ENCODE assay signal across 1 cellular context in genomic region chr3:160400631-160401150, GRCh38.
TF ChIP-seq lines count a peak whose summit lies in the region.

No MANE protein-coding gene starts in this region.

TF ChIP-seq in GM12878, 131 proteins besides CTCF, POLR2A, EP300 and RAD21:
- TF ChIP-seq SIN3A (IDR thresholded peaks at IDR 0.05; ENCODE audit: low read depth, low read length) (no peak), BCLAF1 (IDR thresholded peaks at IDR 0.05) (no peak), USF1 (IDR thresholded peaks at IDR 0.05; ENCODE audit: borderline replicate concordance, extremely low read length, insufficient read depth, low read depth, low read length) (no peak), CREB1 (IDR thresholded peaks at IDR 0.05; ENCODE audit: low read depth) (no peak), NKRF (conservative IDR thresholded peaks at IDR 0.05) (peak; percentile 36; the same call in 1 of the 2 replicates), DPF2 (IDR thresholded peaks at IDR 0.05) (no peak), ESRRA (IDR thresholded peaks at IDR 0.05; ENCODE audit: low read length) (no peak), NFIC (IDR thresholded peaks at IDR 0.05; ENCODE audit: low read depth, low read length) (no peak), POLR2AphosphoS5 (IDR thresholded peaks at IDR 0.05; ENCODE audit: low read length) (no peak), RBBP5 (conservative IDR thresholded peaks at IDR 0.05) (no peak; the same call in 1 of the 2 replicates), CHD1 (IDR thresholded peaks at IDR 0.05; ENCODE audit: low read depth, low read length) (peak; percentile 87; the same call in 1 of the 2 replicates), ZNF687 (IDR thresholded peaks at IDR 0.05) (no peak), LARP7 (IDR thresholded peaks at IDR 0.05) (peak; percentile 46; the same call in 1 of the 2 replicates), NR2F1 (conservative IDR thresholded peaks at IDR 0.05) (0 out of 2 replicates have a peak, but pooled peaks have one; percentile 28), BACH1 (IDR thresholded peaks at IDR 0.05; ENCODE audit: borderline replicate concordance) (peak; percentile 39; the same call in 1 of the 2 replicates), ZBTB4 (CRISPR knock-in tag; IDR thresholded peaks at IDR 0.05) (no peak), BHLHE40 (IDR thresholded peaks at IDR 0.05; ENCODE audit: borderline replicate concordance in 1 of 2, low read depth in 2 of 2, low read length in 1 of 2) (peak in 1 of 2 experiments; percentile 34; a peak in 1 of 4 replicates), POU2F2 (IDR thresholded peaks at IDR 0.05; ENCODE audit: borderline replicate concordance, low read depth, low read length) (no peak)
TF ChIP-seq in GM12878: peak in this region for 6.
